ENCODE assay signal across 8 cellular contexts in genomic region chr6:142300758-142301251, GRCh38. TPM values are rescaled to one million over a fixed set of nuclear protein-coding genes. Genes with fewer than 3 reads are reported as not detected.
DNase-seq lines count a peak whose midpoint lies in the region; ATAC-seq and TF ChIP-seq lines count a peak whose summit lies in the region.

No MANE protein-coding gene starts in this region.

- H3K4me1 ChIP-seq in PC-3 (ENCODE audit: insufficient read depth, low read length) (peaks cover 38% of the 10 kb centered on the region), endodermal cell (ENCODE audit: control insufficient read depth, insufficient read depth, low read length) (no peaks in the 10 kb centered on the region)

- no peaks in the 10 kb centered on the region for H3K36me3 ChIP-seq in PC-3 (ENCODE audit: low read depth, low read length)
- H3K36me3 ChIP-seq in endodermal cell (ENCODE audit: control insufficient read depth, insufficient read depth, low read length), result no peaks in the 10 kb centered on the region

- peak overlapping the region; percentile 88 for H3K4me3 ChIP-seq in PC-3 (ENCODE audit: low read length)
- H3K4me3 ChIP-seq in endodermal cell (ENCODE audit: low read length), result peak overlapping the region; percentile 88

- peak overlapping the region; percentile 83 for H3K4me3 Mint-ChIP-seq in CD4-positive, alpha-beta T cell
- H3K4me3 Mint-ChIP-seq in endodermal cell (peak overlapping the region; percentile 66), naive B cell (peak overlapping the region; percentile 61 to 87 (median 74))

- no peaks in the 10 kb centered on the region for H3K9me2 ChIP-seq in PC-3 (replicated peaks; ENCODE audit: low read length)

- CTCF ChIA-PET in CD4-positive, alpha-beta T cell (lab: Charles Lee), result no interaction called here
- CTCF ChIA-PET in PC-3 (lab: Charles Lee), result interaction anchor here (1.1 kb wide), 1 partner anchor 153 kb away, joined by 16 read pairs; no protein-coding TSS in a partner anchor

- H3K27ac ChIP-seq in CD4-positive, alpha-beta T cell (ENCODE audit: low read depth, low read length), result no peak overlapping the region
- H3K27ac ChIP-seq in PC-3 (ENCODE audit: low read length) (peak overlapping the region; percentile 96), endodermal cell (ENCODE audit: low read depth, low read length) (no peak overlapping the region)

- no peaks in the 10 kb centered on the region for H3K9me3 Mint-ChIP-seq in CD4-positive, alpha-beta T cell
- H3K9me3 Mint-ChIP-seq in endodermal cell (no peaks in the 10 kb centered on the region), naive B cell (no peaks in the 10 kb centered on the region)

- intact Hi-C loops in CD4-positive, alpha-beta T cell (cut with DNase I, micrococcal nuclease), result no loop called here
- intact Hi-C loops in PC-3 (cut with micrococcal nuclease), result loop anchor here (1.0 to 5.0 kb wide), 3 partner anchors 87 to 154 kb away; partner anchors contain the start of genes NMBR and VTA1

- H3K27me3 Mint-ChIP-seq in CD4-positive, alpha-beta T cell, result peaks cover 23% of the 10 kb centered on the region
- H3K27me3 Mint-ChIP-seq in endodermal cell (ENCODE audit: insufficient read depth) (peaks cover 27% of the 10 kb centered on the region), naive B cell (peaks cover 18 to 26% (median 22%) of the 10 kb centered on the region in 3 donors)

- TF ChIP-seq CTCF in CD4-positive, alpha-beta T cell (IDR thresholded peaks at IDR 0.05), result no peak
- TF ChIP-seq CTCF in PC-3 (conservative IDR thresholded peaks at IDR 0.05; ENCODE audit: low read depth, low read length) (no peak), endodermal cell (conservative IDR thresholded peaks at IDR 0.05) (no peak)

- no peak for ATAC-seq in CD4-positive, alpha-beta T cell (ENCODE audit: poor library complexity)
- ATAC-seq in PC-3 (peak; percentile 66), naive B cell (ENCODE audit: low read depth in 2 of 2) (no peak), GM18517 (IDR thresholded peaks at IDR 0.05; ENCODE audit: unreplicated experiment) (no peak)

- peak overlapping the region; percentile 0; the same call in 1 of the 2 replicates for H2AFZ ChIP-seq in PC-3 (ENCODE audit: low read length)

- WGBS in endodermal cell (ENCODE audit: insufficient coverage in 1 of 2, insufficient read length in 1 of 2), 2 experiments, result 81 to 83% methylated on average over 4 to 6 of the region's 6 CpGs

- peaks cover 46% of the 10 kb centered on the region for H3K79me2 ChIP-seq in PC-3 (ENCODE audit: low read length)

- H3K27me3 ChIP-seq in CD4-positive, alpha-beta T cell (ENCODE audit: control insufficient read depth, insufficient read depth, low read length), result peaks cover 7% of the 10 kb centered on the region
- H3K27me3 ChIP-seq in PC-3 (ENCODE audit: low read length), result no peaks in the 10 kb centered on the region
- peaks cover 35% of the 10 kb centered on the region for H3K27me3 ChIP-seq in endodermal cell (ENCODE audit: control insufficient read depth, insufficient read depth, low read length, poor library complexity, severe bottlenecking)

- H4K20me1 ChIP-seq in PC-3 (ENCODE audit: low read length), result no peaks in the 10 kb centered on the region

- H3K36me3 Mint-ChIP-seq in CD4-positive, alpha-beta T cell (ENCODE audit: low read depth), result no peaks in the 10 kb centered on the region
- H3K36me3 Mint-ChIP-seq in endodermal cell (ENCODE audit: low read depth) (no peaks in the 10 kb centered on the region), naive B cell (no peaks in the 10 kb centered on the region)

- peaks cover 13% of the 10 kb centered on the region for H3K4me1 Mint-ChIP-seq in CD4-positive, alpha-beta T cell (ENCODE audit: low read depth)
- H3K4me1 Mint-ChIP-seq in endodermal cell (peaks cover 21% of the 10 kb centered on the region), naive B cell (peaks cover 7 to 15% (median 12%) of the 10 kb centered on the region in 3 donors)

- POLR2A ChIA-PET in CD4-positive, alpha-beta T cell (lab: Charles Lee), result interaction anchor here (0.9 kb wide), 1 partner anchor 14 kb away, joined by 5 read pairs; no protein-coding TSS in a partner anchor
- POLR2A ChIA-PET in PC-3 (lab: Charles Lee; ENCODE audit: unreplicated experiment), result interaction anchor here (0.6 to 1.1 kb wide), 6 partner anchors 39 to 146 kb away, joined by 3 to 12 read pairs (median 4); no protein-coding TSS in a partner anchor

- H3K4me2 ChIP-seq in PC-3 (ENCODE audit: low read length), result peak overlapping the region; percentile 90

- no peaks in the 10 kb centered on the region for H3K9me3 ChIP-seq in CD4-positive, alpha-beta T cell (ENCODE audit: control insufficient read depth, low read length)
- H3K9me3 ChIP-seq in PC-3 (ENCODE audit: low read length) (no peaks in the 10 kb centered on the region), endodermal cell (ENCODE audit: control insufficient read depth, low read length) (no peaks in the 10 kb centered on the region)

- BruUV-seq in PC-3 (replicated peaks; lab: Mats Ljungman, UMichigan), result TSS peak; percentile 51

- H3K9ac ChIP-seq in PC-3 (ENCODE audit: low read length) (peak overlapping the region; percentile 96), endodermal cell (ENCODE audit: extremely low read depth, low read length, poor library complexity, severe bottlenecking) (peak overlapping the region; percentile 22)

- H3K27ac Mint-ChIP-seq in CD4-positive, alpha-beta T cell, result no peak overlapping the region
- H3K27ac Mint-ChIP-seq in endodermal cell, result no peak overlapping the region
- no peak overlapping the region for H3K27ac Mint-ChIP-seq in naive B cell

- no peak for DNase-seq in CD4-positive, alpha-beta T cell
- DNase-seq in PC-3, result peak; percentile 94
- peak; percentile 48 for DNase-seq in endodermal cell
- no peak for DNase-seq in naive B cell
- DNase-seq in NOMO-1 treated with dmso at 0.1 percent for 144 hours (lab: John Stamatoyannopoulos, UW; ENCODE audit: unreplicated experiment), result no peak
- no peak for DNase-seq in activated naive CD4-positive, alpha-beta T cell treated with Interleukin-2 at 50 U/mL for 16 hours
- DNase-seq in anterior cingulate cortex (lab: John Stamatoyannopoulos, UW), result no peak

- peaks cover 6% of the 10 kb centered on the region for H3F3A ChIP-seq in PC-3 (ENCODE audit: low read length, unreplicated experiment)

RNA-seq across cellular contexts. Expression of gene ADGRG6, which starts 1.0 kb away (rescaled TPM):
- total RNA-seq in CD4-positive, alpha-beta T cell, result under 1 TPM; 0.31 to 0.63 TPM
- total RNA-seq in PC-3 (2014; rRNA removed) (50.4 and 73.2 TPM in 2 replicates), endodermal cell (10 to 100 TPM; 20.4 to 26.8 TPM)
- polyA plus RNA-seq in endodermal cell (2013, experiment 1 of 2), result 6.5 TPM
- polyA plus RNA-seq in endodermal cell (2013, experiment 2 of 2), result 6.4 TPM
- not detected for polyA plus RNA-seq in naive B cell (ENCODE audit: low read depth in 6 of 6)

Comparison
In these comparisons a context has a peak if more than half of its experiments do, and no peak if none do; other contexts are left out.
1. DNase-seq: peak in PC-3 (single experiment) and endodermal cell (single experiment); none in CD4-positive, alpha-beta T cell (0 of 10), naive B cell (single experiment), NOMO-1 treated with dmso at 0.1 percent for 144 hours (single experiment), activated naive CD4-positive, alpha-beta T cell treated with Interleukin-2 at 50 U/mL for 16 hours (single experiment) and anterior cingulate cortex (0 of 58).
2. RNA of gene ADGRG6, which starts 1.0 kb away (total RNA-seq): 50.4 to 73.2 TPM in PC-3 and 20.4 to 26.8 TPM in endodermal cell; 0.31 to 0.63 TPM in CD4-positive, alpha-beta T cell; every median in the first group is over 10 times any median in the second.
3. Peak in every context shown above with its lines, with median percentiles within 50 percentile points of each other: H3K4me3 Mint-ChIP-seq.